In the genomic region with DNA sequence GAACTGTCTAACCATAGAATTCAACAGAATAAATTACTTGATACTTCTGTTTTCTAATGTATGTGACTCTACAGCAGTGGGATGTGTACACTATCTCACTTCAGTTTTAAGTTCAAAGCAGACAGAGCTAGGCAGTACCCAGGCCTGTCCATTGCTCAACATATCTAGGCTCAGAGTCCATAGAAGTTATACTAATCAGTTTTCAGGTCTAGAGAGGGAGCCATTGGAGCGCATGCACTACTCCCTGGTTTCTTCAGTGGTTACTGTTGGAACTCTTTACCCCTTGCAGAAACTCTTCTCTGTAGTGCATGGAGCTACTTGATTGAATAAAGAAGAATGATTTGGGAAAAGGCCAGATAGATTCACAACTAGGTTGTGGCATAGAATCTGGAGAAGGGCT, we compare ENCODE assay signal across 18 cellular contexts. TPM values are rescaled to one million over a fixed set of nuclear protein-coding genes. Genes with fewer than 3 reads are reported as not detected.
A peak's percentile ranks its signal among the peaks of the same experiment; 100 is the strongest.
DNase-seq lines count a peak whose midpoint lies in the region; ATAC-seq and TF ChIP-seq lines count a peak whose summit lies in the region.
"Had no signal": no experiment of that assay in that cellular context is flagged by ENCODE, and none has a peak within 500 bp of the region (broad histone marks: within the 10 kb centered on the region; RNA-seq: fewer than 3 reads in every experiment).

No MANE protein-coding gene starts in this region.

- H3K9me3 ChIP-seq in mesenchymal stem cell (ENCODE audit: control insufficient read depth, low read length) (peaks cover 12% of the 10 kb centered on the region), upper lobe of right lung (no peaks in the 10 kb centered on the region)
- H3K9me3 ChIP-seq: ascending aorta, HAP-1 had no signal

- H3K18ac ChIP-seq in mesenchymal stem cell (ENCODE audit: low read depth in 1 of 2, low read length in 2 of 2) = no peak overlapping the region

- H3K4me2 ChIP-seq in mesenchymal stem cell (ENCODE audit: low read length, poor library complexity, severe bottlenecking) = no peak overlapping the region

- H3K23ac ChIP-seq in mesenchymal stem cell (ENCODE audit: low read length in 2 of 2) = no peak overlapping the region

- DNase-seq in Right ventricle myocardium superior (no peak), cardiac septum (ENCODE audit: low spot score) (no peak), epithelial cell of prostate (ENCODE audit: low read depth, low spot score) (no peak), mesenchymal stem cell (no peak), upper lobe of right lung (no peak), NCI-H2107 (lab: John Stamatoyannopoulos, UW) (no peak)
- no peak for DNase-seq in stimulated activated CD8-positive, alpha-beta memory T cell treated with anti-CD3 and anti-CD28 coated beads, Interleukin-4, amount 100 ng/mL, for 48 hours
- DNase-seq: activated CD4-positive, alpha-beta T cell treated with anti-CD3 and anti-CD28 coated beads for 4 hours; activated naive CD4-positive, alpha-beta T cell; CD4-positive, alpha-beta T cell; naive thymus-derived CD8-positive, alpha-beta T cell; NCI-H187; NCI-H446 treated with DMSO at 0.1 percent for 48 hours; stimulated activated naive CD8-positive, alpha-beta T cell treated with anti-CD3 and anti-CD28 coated beads, Interleukin-15, amount 100 ng/mL, for 72 hours had no signal

- H3K36me3 ChIP-seq in mesenchymal stem cell (ENCODE audit: control insufficient read depth in 1 of 2, insufficient read depth in 2 of 2, low read depth in 1 of 2, low read length in 2 of 2) = no peaks in the 10 kb centered on the region
- H3K36me3 ChIP-seq in upper lobe of right lung = no peaks in the 10 kb centered on the region
- H3K36me3 ChIP-seq: ascending aorta, HAP-1 had no signal

- peak; percentile 24 for ATAC-seq in Right ventricle myocardium superior (ENCODE audit: poor library complexity)
- ATAC-seq in upper lobe of right lung = peak; percentile 53
- ATAC-seq in GM18861 (IDR thresholded peaks at IDR 0.05; ENCODE audit: unreplicated experiment) = no peak
- ATAC-seq: stimulated activated naive CD8-positive, alpha-beta T cell treated with anti-CD3 and anti-CD28 coated beads, Interleukin-15, amount 100 ng/mL, for 72 hours had no signal

- H2BK5ac ChIP-seq in mesenchymal stem cell (ENCODE audit: low read depth, low read length, poor library complexity, severe bottlenecking) = no peak overlapping the region

- H3K79me1 ChIP-seq in mesenchymal stem cell (replicated peaks; ENCODE audit: low read length, poor library complexity, severe bottlenecking) = no peaks in the 10 kb centered on the region

- H3K4me3 ChIP-seq in mesenchymal stem cell (ENCODE audit: insufficient read depth in 1 of 2, low read depth in 1 of 2, low read length in 2 of 2) (no peak overlapping the region), upper lobe of right lung (no peak overlapping the region)
- H3K4me3 ChIP-seq: ascending aorta, HAP-1 had no signal

- no peaks in the 10 kb centered on the region for H3K4me1 ChIP-seq in mesenchymal stem cell (ENCODE audit: control insufficient read depth, insufficient read depth, low read depth, low read length)
- H3K4me1 ChIP-seq in upper lobe of right lung = peaks cover 4% of the 10 kb centered on the region
- H3K4me1 ChIP-seq: ascending aorta, HAP-1 had no signal

- H2AFZ ChIP-seq in mesenchymal stem cell (ENCODE audit: low read depth, low read length) = no peak overlapping the region

- no peak overlapping the region for H4K8ac ChIP-seq in mesenchymal stem cell (ENCODE audit: low read length)

- no peak for TF ChIP-seq CTCF in upper lobe of right lung (IDR thresholded peaks at IDR 0.05)

- H3K4ac ChIP-seq in mesenchymal stem cell (ENCODE audit: low read depth in 1 of 2, low read length in 2 of 2) = peak overlapping the region in 1 of 2 experiments; percentile 0

- H3K27me3 ChIP-seq in mesenchymal stem cell (ENCODE audit: control insufficient read depth in 1 of 2, insufficient read depth in 1 of 2, low read length in 2 of 2) (no peaks in the 10 kb centered on the region), upper lobe of right lung (no peaks in the 10 kb centered on the region)
- H3K27me3 ChIP-seq: ascending aorta had no signal

- H2BK120ac ChIP-seq in mesenchymal stem cell (ENCODE audit: low read depth, low read length) = peak overlapping the region; percentile 49

- WGBS in mesenchymal stem cell = 92% methylated on average over 1 of the region's 1 CpG

- no peak overlapping the region for H2AK5ac ChIP-seq in mesenchymal stem cell (ENCODE audit: low read length, severe bottlenecking)

- H4K91ac ChIP-seq in mesenchymal stem cell (ENCODE audit: low read length) = peak overlapping the region; percentile 61

- no peak overlapping the region for H2BK12ac ChIP-seq in mesenchymal stem cell (ENCODE audit: low read length in 2 of 2)

- H3K9ac ChIP-seq in mesenchymal stem cell (ENCODE audit: low read length) = peak overlapping the region; percentile 84

- no peak overlapping the region for H3K14ac ChIP-seq in mesenchymal stem cell (ENCODE audit: low read length in 2 of 2)

- intact Hi-C loops in Right ventricle myocardium superior (cut with DNase I) (no loop called here), cardiac septum (cut with DNase I) (no loop called here), upper lobe of right lung (cut with DNase I) (no loop called here)

- H3K27ac ChIP-seq in epithelial cell of prostate = peak overlapping the region; percentile 43
- H3K27ac ChIP-seq in mesenchymal stem cell (ENCODE audit: low read length, poor library complexity, severe bottlenecking) = no peak overlapping the region
- H3K27ac ChIP-seq in upper lobe of right lung = no peak overlapping the region
- H3K27ac ChIP-seq: ascending aorta had no signal

- peak overlapping the region; percentile 67 for H2BK15ac ChIP-seq in mesenchymal stem cell (ENCODE audit: low read depth, poor library complexity, severe bottlenecking)

RNA-seq across cellular contexts. Expression of a gene that starts 4.4 kb away (rescaled TPM):
- total RNA-seq in Right ventricle myocardium superior = 1,239 TPM
- 717 TPM for total RNA-seq in cardiac septum
- polyA plus RNA-seq in mesenchymal stem cell (2013, experiment 1 of 2) = 50.5 TPM
- polyA plus RNA-seq in mesenchymal stem cell (2013, experiment 2 of 2) = 53.0 TPM
- 115 TPM for total RNA-seq in upper lobe of right lung
- total RNA-seq: OCI-LY7 had no signal
